Comparison of ENCODE assay signal across 7 cellular contexts in genomic region chr14:73752297-73752992, GRCh38. TPM values are rescaled to one million over a fixed set of nuclear protein-coding genes. Genes with fewer than 3 reads are reported as not detected.
A peak's percentile ranks its signal among the peaks of the same experiment; 100 is the strongest.
DNase-seq lines count a peak whose midpoint lies in the region; ATAC-seq and TF ChIP-seq lines count a peak whose summit lies in the region.

No MANE protein-coding gene starts in this region.

- H3K27ac ChIP-seq in OCI-LY3 (ENCODE audit: low read length) (no peak overlapping the region), suprapubic skin (peak overlapping the region; percentile 100)

- ATAC-seq in left colon (peak; percentile 25), GM18873 (IDR thresholded peaks at IDR 0.05; ENCODE audit: low FRiP score, unreplicated experiment) (no peak)

- TF ChIP-seq EP300 in suprapubic skin (IDR thresholded peaks at IDR 0.05) = no peak

- H3K36me3 ChIP-seq in OCI-LY3 (replicated peaks; ENCODE audit: low read depth, low read length) (peaks cover 29% of the 10 kb centered on the region), suprapubic skin (no peaks in the 10 kb centered on the region)

- CTCF ChIA-PET in MCF 10A (lab: Yijun Ruan, JAX) = interaction anchor here (0.6 to 3.8 kb wide), 9 partner anchors 9 to 78 kb away, joined by 3 to 15 read pairs (median 3); no protein-coding TSS in a partner anchor

- peaks cover 100% of the 10 kb centered on the region for H3K79me2 ChIP-seq in OCI-LY3 (ENCODE audit: low read length)

- TF ChIP-seq POLR2A in suprapubic skin (IDR thresholded peaks at IDR 0.05) = no peak

- H4K20me1 ChIP-seq in OCI-LY3 (ENCODE audit: insufficient read depth, low read length) = peaks cover 99% of the 10 kb centered on the region

- H3K4me3 Mint-ChIP-seq in MCF 10A (ENCODE audit: unreplicated experiment) = peak overlapping the region; percentile 86

- H3K27me3 Mint-ChIP-seq in MCF 10A (ENCODE audit: insufficient read depth, unreplicated experiment) = no peaks in the 10 kb centered on the region

- H3K4me3 ChIP-seq in GM08714 (ENCODE audit: low read length) (peak overlapping the region; percentile 83; the same call in 1 of the 2 replicates), OCI-LY3 (ENCODE audit: low read length) (no peak overlapping the region), suprapubic skin (peak overlapping the region; percentile 35)

- BruUV-seq in MCF 10A (replicated peaks; lab: Mats Ljungman, UMichigan) = no TSS peak

- peaks cover 21% of the 10 kb centered on the region for H3K36me3 Mint-ChIP-seq in MCF 10A (ENCODE audit: insufficient read depth, unreplicated experiment)

- POLR2A ChIA-PET in MCF 10A (lab: Yijun Ruan, JAX) = interaction anchor here (0.7 to 12.5 kb wide), 12 partner anchors 10 to 135 kb away, joined by 3 to 480 read pairs (median 28); partner anchors contain the start of genes PNMA1, PTGR2 and ZNF410

- H3K4me1 Mint-ChIP-seq in MCF 10A (ENCODE audit: insufficient read depth, unreplicated experiment) = peaks cover 84% of the 10 kb centered on the region

- TF ChIP-seq CTCF in OCI-LY3 (IDR thresholded peaks at IDR 0.05; ENCODE audit: low read depth, low read length) = peak; percentile 22
- peak; percentile 24 for TF ChIP-seq CTCF in MCF 10A (IDR thresholded peaks at IDR 0.05; ENCODE audit: unreplicated experiment)
- peak; percentile 10 to 18 for TF ChIP-seq CTCF in suprapubic skin (IDR thresholded peaks at IDR 0.05)

- peak overlapping the region; percentile 89 for H3K27ac Mint-ChIP-seq in MCF 10A (ENCODE audit: low read depth, unreplicated experiment)

- peak overlapping the region; percentile 99; the same call in 1 of the 2 replicates for H3K4me2 ChIP-seq in OCI-LY3 (ENCODE audit: low read length)

- H2AFZ ChIP-seq in OCI-LY3 (ENCODE audit: low read depth, low read length) = no peak overlapping the region

- H3K4me1 ChIP-seq in OCI-LY3 (ENCODE audit: low read length) (peaks cover 65% of the 10 kb centered on the region), suprapubic skin (peaks cover 100% of the 10 kb centered on the region)

- H3K9me3 ChIP-seq in OCI-LY3 (ENCODE audit: insufficient read depth, low read length) = no peaks in the 10 kb centered on the region
- H3K9me3 ChIP-seq in suprapubic skin = no peaks in the 10 kb centered on the region

- 10% methylated on average over 7 of the region's 7 CpGs for WGBS in suprapubic skin

- H3K9me3 Mint-ChIP-seq in MCF 10A (ENCODE audit: unreplicated experiment) = no peaks in the 10 kb centered on the region

- no peaks in the 10 kb centered on the region for H3K27me3 ChIP-seq in OCI-LY3 (ENCODE audit: low read depth, low read length)
- H3K27me3 ChIP-seq in suprapubic skin = no peaks in the 10 kb centered on the region

- intact Hi-C loops in MCF 10A (cut with micrococcal nuclease) = loop anchor here (5.0 kb wide), 1 partner anchor 35 kb away; no protein-coding TSS in a partner anchor
- intact Hi-C loops in left colon (cut with DNase I, micrococcal nuclease) = no loop called here

- H3K9ac ChIP-seq in OCI-LY3 (ENCODE audit: low read length) = no peak overlapping the region

- DNase-seq in MCF 10A (ENCODE audit: unreplicated experiment) = peak; percentile 90
- peak; percentile 82 to 89 for DNase-seq in left colon
- no peak for DNase-seq in suprapubic skin (ENCODE audit: low spot score in 2 of 2)
- no peak for DNase-seq in cerebellar cortex (ENCODE audit: low spot score)

RNA-seq across cellular contexts. Expression of gene PNMA1, which starts 38.3 kb away (rescaled TPM):
- total RNA-seq in MCF 10A (2022) (43.3 and 46.3 TPM in 2 replicates), left colon (10 to 100 TPM; 15.3 to 47.1 TPM), suprapubic skin (1 to 10 TPM; 5.2 to 9.8 (median 6.4) TPM)

Comparison
In these comparisons a context has a peak if more than half of its experiments do, and no peak if none do; other contexts are left out.
1. DNase-seq: peak in MCF 10A (single experiment) and left colon (2 of 2); none in suprapubic skin (0 of 2) and cerebellar cortex (single experiment).
2. Peak in every context shown above with its lines, with median percentiles within 50 percentile points of each other: CTCF ChIP-seq.